ENCODE assay signal across 8 cellular contexts in genomic region chr1:156503672-156504055, GRCh38. TPM values are rescaled to one million over a fixed set of nuclear protein-coding genes. Genes with fewer than 3 reads are reported as not detected.
DNase-seq lines count a peak whose midpoint lies in the region; ATAC-seq, FAIRE-seq and TF ChIP-seq lines count a peak whose summit lies in the region.

No MANE protein-coding gene starts in this region.

- CTCF ChIA-PET in Calu3 (lab: Charles Lee), result interaction anchor here (0.5 to 1.9 kb wide), 6 partner anchors 14 to 213 kb away, joined by 3 to 16 read pairs (median 4); no protein-coding TSS in a partner anchor
- CTCF ChIA-PET in RWPE1 (lab: Yijun Ruan, JAX), result interaction anchor here (0.7 kb wide), 1 partner anchor 46 kb away, joined by 3 read pairs; no protein-coding TSS in a partner anchor
- CTCF ChIA-PET in endothelial cell of umbilical vein (lab: Charles Lee), result interaction anchor here (0.8 to 6.1 kb wide), 3 partner anchors 23 to 46 kb away, joined by 3 to 149 read pairs (median 4); no protein-coding TSS in a partner anchor

- dilution Hi-C loops in endothelial cell of umbilical vein (cut with MboI; ENCODE audit: extremely low pct_ligation_motif_present, low sequenced_read_pairs), result no loop called here

- H3K14ac ChIP-seq in trophoblast cell (ENCODE audit: low read length), result no peak overlapping the region

- no TSS peak for BruUV-seq in Calu3 (replicated peaks; lab: Mats Ljungman, UMichigan)
- BruUV-seq in endothelial cell of umbilical vein (replicated peaks; lab: Mats Ljungman, UMichigan), result TSS peak; percentile 55

- H3K9me3 ChIP-seq in endothelial cell of umbilical vein (replicated peaks; ENCODE audit: control insufficient read depth, insufficient read depth, low read length) (no peaks in the 10 kb centered on the region), trophoblast cell (ENCODE audit: insufficient read depth, low read depth, low read length) (no peaks in the 10 kb centered on the region)

- no peak overlapping the region for H3K18ac ChIP-seq in trophoblast cell (ENCODE audit: low read length)

- no peak overlapping the region for H2BK5ac ChIP-seq in trophoblast cell (ENCODE audit: low read depth, low read length, poor library complexity)

- no peak overlapping the region for H4K8ac ChIP-seq in trophoblast cell (ENCODE audit: low read depth, low read length)

- WGBS in trophoblast cell (ENCODE audit: extremely low coverage, insufficient coverage, insufficient read length), result no CpG with 5 or more reads among the region's 2 CpGs

- intact Hi-C loops in Calu3 (cut with micrococcal nuclease; ENCODE audit: unreplicated experiment) (loop anchor here (1.0 to 5.0 kb wide), 3 partner anchors 46 to 221 kb away; partner anchors contain the start of genes IQGAP3, SMG5 and TMEM79), endothelial cell of umbilical vein (cut with micrococcal nuclease) (loop anchor here (1.0 to 10.0 kb wide), 7 partner anchors 47 to 391 kb away; partner anchors contain the start of genes NAXE and PEAR1)

- H3K36me3 ChIP-seq in endothelial cell of umbilical vein (ENCODE audit: control insufficient read depth in 2 of 2, extremely low read depth in 1 of 2, insufficient read depth in 2 of 2, low read length in 2 of 2), result no peaks in the 10 kb centered on the region
- H3K36me3 ChIP-seq in trophoblast cell (ENCODE audit: control insufficient read depth in 1 of 2, insufficient read depth in 2 of 2, low read length in 2 of 2), result no peaks in the 10 kb centered on the region

- POLR2A ChIA-PET in RWPE1 (lab: Yijun Ruan, JAX; ENCODE audit: low non-redundant PET), result interaction anchor here (1.3 kb wide), 1 partner anchor 97 kb away, joined by 3 read pairs; the partner anchor contains the start of gene GPATCH4
- POLR2A ChIA-PET in endothelial cell of umbilical vein (lab: Charles Lee), result interaction anchor here (1.0 to 1.5 kb wide), 4 partner anchors 13 to 68 kb away, joined by 3 to 6 read pairs (median 3); no protein-coding TSS in a partner anchor

- peaks cover 18% of the 10 kb centered on the region for H3K79me2 ChIP-seq in endothelial cell of umbilical vein (ENCODE audit: control insufficient read depth, insufficient read depth, low read length)
- H3K79me2 ChIP-seq in trophoblast cell (ENCODE audit: control insufficient read depth, insufficient read depth, low read length, poor library complexity), result peaks cover 12% of the 10 kb centered on the region

- H3K79me1 ChIP-seq in trophoblast cell (ENCODE audit: low read length), result peaks cover 33% of the 10 kb centered on the region

- H2AFZ ChIP-seq in endothelial cell of umbilical vein (ENCODE audit: low read depth, low read length) (no peak overlapping the region), trophoblast cell (ENCODE audit: insufficient read depth, low read length, poor library complexity) (no peak overlapping the region)

- H3K27ac ChIP-seq in RWPE1 (peak overlapping the region; percentile 99), endothelial cell of umbilical vein (ENCODE audit: insufficient read depth, low read depth, low read length) (peak overlapping the region; percentile 100), trophoblast cell (ENCODE audit: low read depth, low read length) (peak overlapping the region; percentile 73)

- peak overlapping the region; percentile 98 for H3K9ac ChIP-seq in endothelial cell of umbilical vein (replicated peaks; ENCODE audit: extremely low read depth, insufficient read depth, low read length)
- no peak overlapping the region for H3K9ac ChIP-seq in trophoblast cell (ENCODE audit: low read length)

- H3K4me1 Mint-ChIP-seq in Calu3 (ENCODE audit: low read depth, unreplicated experiment), result peaks cover 47% of the 10 kb centered on the region

- H3K4ac ChIP-seq in trophoblast cell (ENCODE audit: low read depth, low read length), result no peak overlapping the region

- TF ChIP-seq POLR2A in endothelial cell of umbilical vein (IDR thresholded peaks at IDR 0.05; ENCODE audit: low read depth, low read length), result peak; percentile 72

- H4K91ac ChIP-seq in trophoblast cell (ENCODE audit: low read depth, low read length), result no peak overlapping the region

- no peak overlapping the region for H3K4me3 ChIP-seq in endothelial cell of umbilical vein (replicated peaks in 1 of 3; ENCODE audit: insufficient read depth in 1 of 3, low read depth in 1 of 3, low read length in 3 of 3)
- no peak overlapping the region for H3K4me3 ChIP-seq in trophoblast cell (ENCODE audit: low read depth, low read length)

- H4K20me1 ChIP-seq in endothelial cell of umbilical vein (replicated peaks; ENCODE audit: control insufficient read depth, extremely low read depth, insufficient read depth, low read length), result no peaks in the 10 kb centered on the region

- no peak for FAIRE-seq in endothelial cell of umbilical vein (lab: Jason Lieb, UNC)

- H3K4me2 ChIP-seq in endothelial cell of umbilical vein (ENCODE audit: insufficient read depth, low read length) (peak overlapping the region; percentile 87), trophoblast cell (ENCODE audit: low read length) (no peak overlapping the region)

- TF ChIP-seq CTCF in Calu3 (IDR thresholded peaks at IDR 0.05; ENCODE audit: unreplicated experiment) (no peak), RWPE1 (conservative IDR thresholded peaks at IDR 0.05; ENCODE audit: low read depth) (no peak), endothelial cell of umbilical vein (IDR thresholded peaks at IDR 0.05; ENCODE audit: extremely low read depth in 1 of 2, insufficient read depth in 1 of 2, low read depth in 1 of 2, low read length in 2 of 2) (no peak)

- peak overlapping the region; percentile 97 for H3K27ac Mint-ChIP-seq in Calu3 (ENCODE audit: unreplicated experiment)

- H3K4me3 Mint-ChIP-seq in Calu3 (ENCODE audit: low read depth, unreplicated experiment), result peak overlapping the region; percentile 88

- no peak overlapping the region for H3K23ac ChIP-seq in trophoblast cell (ENCODE audit: low read length)

- H2BK12ac ChIP-seq in trophoblast cell (ENCODE audit: low read length), result no peak overlapping the region

- H3K9me1 ChIP-seq in endothelial cell of umbilical vein (replicated peaks; ENCODE audit: control insufficient read depth, extremely low read depth, insufficient read depth, low read length), result no peaks in the 10 kb centered on the region

- DNase-seq in Calu3 (no peak), RWPE1 (ENCODE audit: low spot score) (no peak), endothelial cell of umbilical vein (ENCODE audit: low read depth, low spot score) (no peak), trophoblast cell (peak in 1 of 2 donors; percentile 48), hypothalamus (lab: John Stamatoyannopoulos, UW) (no peak), NCI-H2081 (lab: John Stamatoyannopoulos, UW) (no peak)
- no peak for DNase-seq in stimulated activated CD4-positive, alpha-beta T cell treated with anti-CD3 and anti-CD28 coated beads, Interleukin-15, amount 100 ng/mL, for 24 hours

- H3K9me3 Mint-ChIP-seq in Calu3 (ENCODE audit: low read depth, unreplicated experiment), result no peaks in the 10 kb centered on the region

- H3K27me3 ChIP-seq in endothelial cell of umbilical vein (ENCODE audit: control insufficient read depth in 2 of 2, insufficient read depth in 2 of 2, low read length in 2 of 2) (no peaks in the 10 kb centered on the region), trophoblast cell (ENCODE audit: insufficient read depth, low read length) (no peaks in the 10 kb centered on the region)

- H3K27me3 Mint-ChIP-seq in Calu3 (ENCODE audit: unreplicated experiment), result peaks cover under 1% of the 10 kb centered on the region

- H3K4me1 ChIP-seq in endothelial cell of umbilical vein (ENCODE audit: control insufficient read depth, extremely low read depth, insufficient read depth, low read length) (peaks cover 39% of the 10 kb centered on the region), trophoblast cell (ENCODE audit: control insufficient read depth in 1 of 2, insufficient read depth in 2 of 2, low read length in 2 of 2) (peaks cover 23 to 31% of the 10 kb centered on the region in 2 experiments)

- H2AK5ac ChIP-seq in trophoblast cell (ENCODE audit: low read length), result no peak overlapping the region

- H3K36me3 Mint-ChIP-seq in Calu3 (ENCODE audit: insufficient read depth, unreplicated experiment), result peaks cover 72% of the 10 kb centered on the region

- H2BK120ac ChIP-seq in trophoblast cell (ENCODE audit: insufficient read depth, low read length, poor library complexity), result no peak overlapping the region

- ATAC-seq in HG02759 (IDR thresholded peaks at IDR 0.05; ENCODE audit: unreplicated experiment), result no peak

- no peak overlapping the region for H4K12ac ChIP-seq in trophoblast cell (ENCODE audit: low read depth, low read length)

TF ChIP-seq in endothelial cell of umbilical vein, 7 proteins besides CTCF, POLR2A, EP300 and RAD21:
- TF ChIP-seq FOS (IDR thresholded peaks at IDR 0.05; ENCODE audit: borderline replicate concordance, insufficient read depth, low read length) (peak; percentile 25), POLR2AphosphoS5 (IDR thresholded peaks at IDR 0.05; ENCODE audit: insufficient read depth, low read depth, low read length) (peak; percentile 45), EZH2 (IDR thresholded peaks at IDR 0.05; ENCODE audit: borderline replicate concordance, low read depth, low read length, severe bottlenecking) (no peak), JUN (IDR thresholded peaks at IDR 0.05; ENCODE audit: borderline replicate concordance, insufficient read depth, insufficient read length, low read depth) (no peak), GATA2 (IDR thresholded peaks at IDR 0.05; ENCODE audit: insufficient read depth, insufficient read length, low read depth, low read length) (no peak), MAX (IDR thresholded peaks at IDR 0.05; ENCODE audit: insufficient read depth, insufficient read length) (no peak)

RNA-seq across cellular contexts. Expression of gene MEF2D, which starts 3.1 kb away (rescaled TPM):
- 48.4 and 54.1 TPM in 2 replicates for total RNA-seq in Calu3 (2022)
- total RNA-seq in endothelial cell of umbilical vein, result 52.2 and 57.3 TPM in 2 replicates
- 45.4 and 55.6 TPM in 2 replicates for polyA plus RNA-seq in endothelial cell of umbilical vein
- 22.7 and 25.9 TPM in 2 replicates for polyA plus RNA-seq in endothelial cell of umbilical vein (2011; cell fraction: cytosol; rRNA removed)
- 46.5 and 51.0 TPM in 2 replicates for polyA plus RNA-seq in endothelial cell of umbilical vein (2011; cell fraction: nucleus; rRNA removed)
- polyA plus RNA-seq in endothelial cell of umbilical vein (2012), result 22.7 and 25.8 TPM in 2 replicates
- polyA minus RNA-seq in endothelial cell of umbilical vein, result 21.9 and 28.3 TPM in 2 replicates
- polyA minus RNA-seq in endothelial cell of umbilical vein (2011; cell fraction: cytosol; rRNA and poly(A)+ RNA removed), result 18.9 TPM
- polyA minus RNA-seq in endothelial cell of umbilical vein (2011; cell fraction: nucleus; rRNA and poly(A)+ RNA removed), result 22.6 and 32.7 TPM in 2 replicates
- polyA plus RNA-seq in trophoblast cell (2013), result 10.5 and 10.7 TPM in 2 replicates
